Comparison of ENCODE assay signal across 20 cellular contexts in the genomic region with DNA sequence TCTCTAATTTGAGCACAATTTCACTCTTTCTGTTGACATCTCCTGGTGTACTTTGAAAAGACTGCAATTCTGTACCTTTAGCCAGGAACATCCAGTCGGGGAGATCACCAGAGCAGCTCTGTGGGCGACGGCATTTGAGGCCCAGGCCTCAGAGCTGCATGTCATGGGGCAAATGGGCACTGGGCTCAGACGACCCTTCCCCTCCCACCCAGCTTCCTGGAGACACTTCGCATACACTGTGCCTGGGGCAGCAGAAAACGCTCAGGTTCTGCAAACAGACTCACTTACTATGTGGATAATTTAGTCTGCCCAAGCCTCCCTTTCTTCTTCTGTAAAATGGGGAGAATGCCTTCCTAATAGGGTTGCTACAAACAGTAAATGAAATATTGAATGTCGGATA.
A peak's percentile ranks its signal among the peaks of the same experiment; 100 is the strongest.
DNase-seq lines count a peak whose midpoint lies in the region; ATAC-seq, FAIRE-seq and TF ChIP-seq lines count a peak whose summit lies in the region.
"Had no signal": no experiment of that assay in that cellular context is flagged by ENCODE, and none has a peak within 500 bp of the region (broad histone marks: within the 10 kb centered on the region; RNA-seq: fewer than 3 reads in every experiment).

No MANE protein-coding gene starts in this region.

- H3K4me1 ChIP-seq in neural progenitor cell (peaks cover 24% of the 10 kb centered on the region), aorta (ENCODE audit: control insufficient read depth in 1 of 2, insufficient read depth in 2 of 2, low read length in 2 of 2) (no peaks in the 10 kb centered on the region), HAP-1 (peaks cover 3% of the 10 kb centered on the region; the same call in 1 of the 2 replicates)

- peaks cover 19% of the 10 kb centered on the region for H3F3A ChIP-seq in neural progenitor cell (ENCODE audit: low read depth)

- peaks cover 18% of the 10 kb centered on the region for H3K4me1 Mint-ChIP-seq in neural progenitor cell
- H3K4me1 Mint-ChIP-seq in activated T-cell treated with anti-CD3 and anti-CD28 coated beads, Interleukin-2, amount 50 U/mL, for 4 hours (ENCODE audit: low read depth) = no peaks in the 10 kb centered on the region
- H3K4me1 Mint-ChIP-seq: CD14-positive monocyte; CD4-positive, alpha-beta memory T cell had no signal

- DNase-seq in ELF-1 (ENCODE audit: low read depth, low spot score) (peak; percentile 5), islet precursor cell (peak; percentile 61), neural progenitor cell (ENCODE audit: low spot score) (no peak), aorta (peak; percentile 20 to 34), frontal cortex (ENCODE audit: low spot score in 2 of 2) (no peak), HAP-1 (ENCODE audit: low spot score in 2 of 2) (no peak)
- no peak for DNase-seq in activated T-cell treated with anti-CD3 and anti-CD28 coated beads, Interleukin-2, amount 50 U/mL, for 4 hours
- DNase-seq: 8988T; CD4-positive, alpha-beta memory T cell; DMS153; DMS79; GM23248; HFFc6; IMR-90 had no signal

- no peaks in the 10 kb centered on the region for H4K20me1 ChIP-seq in neural progenitor cell (ENCODE audit: low read depth)
- H4K20me1 ChIP-seq: BLaER1 had no signal

- peaks cover 19% of the 10 kb centered on the region for H3K27me3 Mint-ChIP-seq in neural progenitor cell (ENCODE audit: insufficient read depth, low read depth)
- no peaks in the 10 kb centered on the region for H3K27me3 Mint-ChIP-seq in activated T-cell treated with anti-CD3 and anti-CD28 coated beads, Interleukin-2, amount 50 U/mL, for 4 hours (ENCODE audit: low read depth)
- H3K27me3 Mint-ChIP-seq: CD4-positive, alpha-beta memory T cell had no signal

- H2AFZ ChIP-seq in neural progenitor cell (replicated peaks) = no peak overlapping the region
- H2AFZ ChIP-seq: GM23248 had no signal

- no peak overlapping the region for H3K27ac ChIP-seq in neural progenitor cell
- no peak overlapping the region for H3K27ac ChIP-seq in aorta (ENCODE audit: low read depth in 1 of 2, low read length in 2 of 2)
- H3K27ac ChIP-seq: BLaER1, GM23248 had no signal

- H3K36me3 Mint-ChIP-seq in neural progenitor cell = no peaks in the 10 kb centered on the region
- no peaks in the 10 kb centered on the region for H3K36me3 Mint-ChIP-seq in activated T-cell treated with anti-CD3 and anti-CD28 coated beads, Interleukin-2, amount 50 U/mL, for 4 hours (ENCODE audit: insufficient read depth)
- H3K36me3 Mint-ChIP-seq: CD14-positive monocyte; CD4-positive, alpha-beta memory T cell had no signal

- no peak for TF ChIP-seq CTCF in neural progenitor cell (IDR thresholded peaks at IDR 0.05)

- H3K9me3 Mint-ChIP-seq in neural progenitor cell = peaks cover 4% of the 10 kb centered on the region
- H3K9me3 Mint-ChIP-seq in activated T-cell treated with anti-CD3 and anti-CD28 coated beads, Interleukin-2, amount 50 U/mL, for 4 hours = no peaks in the 10 kb centered on the region
- H3K9me3 Mint-ChIP-seq: CD4-positive, alpha-beta memory T cell; HFFc6 had no signal

- H3K9ac ChIP-seq in neural progenitor cell = no peak overlapping the region
- H3K9ac ChIP-seq: BLaER1, GM23248 had no signal

- no peaks in the 10 kb centered on the region for H3K79me2 ChIP-seq in neural progenitor cell (ENCODE audit: low read depth)

- H3K4me3 Mint-ChIP-seq in neural progenitor cell = no peak overlapping the region
- H3K4me3 Mint-ChIP-seq in activated T-cell treated with anti-CD3 and anti-CD28 coated beads, Interleukin-2, amount 50 U/mL, for 4 hours = no peak overlapping the region
- H3K4me3 Mint-ChIP-seq: CD14-positive monocyte; CD4-positive, alpha-beta memory T cell; HFFc6 had no signal

- H3K9me3 ChIP-seq in neural progenitor cell (ENCODE audit: low read depth) (no peaks in the 10 kb centered on the region), aorta (ENCODE audit: control insufficient read depth, low read length) (no peaks in the 10 kb centered on the region), HAP-1 (no peaks in the 10 kb centered on the region)
- H3K9me3 ChIP-seq: BLaER1 had no signal

- H3K4me2 ChIP-seq in neural progenitor cell = no peak overlapping the region
- H3K4me2 ChIP-seq: BLaER1 had no signal

- intact Hi-C loops in aorta (cut with DNase I) = no loop called here

- ATAC-seq in aorta (ENCODE audit: low FRiP score) = no peak
- ATAC-seq in activated T-cell treated with anti-CD3 and anti-CD28 coated beads, Interleukin-2, amount 50 U/mL, for 4 hours = no peak
- ATAC-seq: GM12878, HCT116 had no signal

- H3K4me3 ChIP-seq in neural progenitor cell (no peak overlapping the region), aorta (ENCODE audit: low read length in 2 of 2) (no peak overlapping the region), HAP-1 (no peak overlapping the region)
- H3K4me3 ChIP-seq: BLaER1, GM12878, GM23248 had no signal

- no peaks in the 10 kb centered on the region for H3K36me3 ChIP-seq in neural progenitor cell
- no peaks in the 10 kb centered on the region for H3K36me3 ChIP-seq in aorta (ENCODE audit: control insufficient read depth in 1 of 2, insufficient read depth in 2 of 2, low read length in 1 of 2)
- no peaks in the 10 kb centered on the region for H3K36me3 ChIP-seq in HAP-1 (replicated peaks)
- H3K36me3 ChIP-seq: BLaER1 had no signal

- WGBS in aorta, 2 donors = 92 to 95% methylated on average over 7 of the region's 7 CpGs

- FAIRE-seq in frontal cortex (lab: Jason Lieb, UNC) = no peak
- FAIRE-seq: GM12878, GM19239, HTR-8/SVneo had no signal

- H3K27me3 ChIP-seq in neural progenitor cell = no peaks in the 10 kb centered on the region
- no peaks in the 10 kb centered on the region for H3K27me3 ChIP-seq in aorta (ENCODE audit: control insufficient read depth in 1 of 2, insufficient read depth in 2 of 2, low read length in 1 of 2)
- H3K27me3 ChIP-seq in HAP-1 (ENCODE audit: low read depth) = peaks cover 5% of the 10 kb centered on the region; the same call in 1 of the 2 replicates
- H3K27me3 ChIP-seq: BLaER1 had no signal

- peak overlapping the region; percentile 55 for H3K27ac Mint-ChIP-seq in neural progenitor cell
- H3K27ac Mint-ChIP-seq: CD4-positive, alpha-beta memory T cell; HFFc6 had no signal

- in situ Hi-C loops in HAP-1 (cut with MboI; ENCODE audit: low sequenced_read_pairs) = no loop called here

Comparison
In these comparisons a context has a peak if more than half of its experiments do, and no peak if none do; other contexts are left out.
1. DNase-seq: peak in ELF-1 (single experiment), islet precursor cell (single experiment) and aorta (2 of 2); none in neural progenitor cell (single experiment), frontal cortex (0 of 2), HAP-1 (0 of 2) and activated T-cell treated with anti-CD3 and anti-CD28 coated beads, Interleukin-2, amount 50 U/mL, for 4 hours (single experiment).